8 cellular contexts compared by ENCODE assay signal in genomic region chr11:2526808-2527381, GRCh38.
A peak's percentile ranks its signal among the peaks of the same experiment; 100 is the strongest.
DNase-seq lines count a peak whose midpoint lies in the region; ATAC-seq and TF ChIP-seq lines count a peak whose summit lies in the region.

No MANE protein-coding gene starts in this region.

- POLR2A ChIA-PET in activated CD4-positive, alpha-beta T cell treated with anti-CD3 and anti-CD28 coated beads for 36 hours (lab: Charles Lee) = no interaction called here
- POLR2A ChIA-PET in activated CD8-positive, alpha-beta T cell treated with anti-CD3 and anti-CD28 coated beads, Interleukin-2, amount 10 ng/mL, durations not matched to agents 7 days and 5 days (lab: Charles Lee) = no interaction called here
- POLR2A ChIA-PET in SK-N-SH (lab: Yijun Ruan, JAX) = interaction anchor here (0.6 kb wide), 1 partner anchor 98 kb away, joined by 3 read pairs; no protein-coding TSS in a partner anchor

- H3K4me1 ChIP-seq in left lung = peaks cover 0 to 14% of the 10 kb centered on the region in 2 donors
- H3K4me1 ChIP-seq in SK-N-SH (ENCODE audit: control insufficient read depth in 1 of 2, insufficient read depth in 2 of 2, low read depth in 1 of 2, low read length in 1 of 2) = peaks cover 0 to 5% of the 10 kb centered on the region in 2 experiments; a peak in 1 of 4 replicates

- no peaks in the 10 kb centered on the region for H3K36me3 Mint-ChIP-seq in activated CD4-positive, alpha-beta T cell treated with anti-CD3 and anti-CD28 coated beads for 36 hours (ENCODE audit: low read depth)
- no peaks in the 10 kb centered on the region for H3K36me3 Mint-ChIP-seq in activated CD8-positive, alpha-beta T cell treated with anti-CD3 and anti-CD28 coated beads, Interleukin-2, amount 10 ng/mL, durations not matched to agents 7 days and 5 days (ENCODE audit: low read depth)

- intact Hi-C loops in activated CD4-positive, alpha-beta T cell treated with anti-CD3 and anti-CD28 coated beads for 36 hours (cut with DNase I, micrococcal nuclease) = loop anchor here in 1 of 2 experiments (10.0 kb wide), 1 partner anchor 332 kb away; no protein-coding TSS in a partner anchor
- intact Hi-C loops in left lung (cut with DNase I) = loop anchor here (5.0 to 10.0 kb wide), 2 partner anchors 100 to 222 kb away; partner anchors contain the start of genes C11orf21 (in 1 of the 2) and TSPAN32 (in 1 of the 2)

- TF ChIP-seq EP300 in SK-N-SH (IDR thresholded peaks at IDR 0.05; ENCODE audit: borderline replicate concordance in 1 of 2, low read depth in 1 of 2, low read length in 1 of 2) = no peak

- H3K27me3 Mint-ChIP-seq in activated CD4-positive, alpha-beta T cell treated with anti-CD3 and anti-CD28 coated beads for 36 hours = no peaks in the 10 kb centered on the region
- H3K27me3 Mint-ChIP-seq in activated CD8-positive, alpha-beta T cell treated with anti-CD3 and anti-CD28 coated beads, Interleukin-2, amount 10 ng/mL, durations not matched to agents 7 days and 5 days (ENCODE audit: low read depth) = no peaks in the 10 kb centered on the region

- H3K4me3 ChIP-seq in left lung = no peak overlapping the region
- no peak overlapping the region for H3K4me3 ChIP-seq in SK-N-SH (ENCODE audit: low read depth in 2 of 2, low read length in 1 of 2)

- peak overlapping the region; percentile 67 for H3K27ac Mint-ChIP-seq in activated CD4-positive, alpha-beta T cell treated with anti-CD3 and anti-CD28 coated beads for 36 hours
- no peak overlapping the region for H3K27ac Mint-ChIP-seq in activated CD8-positive, alpha-beta T cell treated with anti-CD3 and anti-CD28 coated beads, Interleukin-2, amount 10 ng/mL, durations not matched to agents 7 days and 5 days

- no peak for ATAC-seq in activated CD4-positive, alpha-beta T cell treated with anti-CD3 and anti-CD28 coated beads for 36 hours
- peak; percentile 94 for ATAC-seq in HG03103 (IDR thresholded peaks at IDR 0.05; ENCODE audit: low read depth, unreplicated experiment)
- no peak for ATAC-seq in activated CD8-positive, alpha-beta T cell treated with anti-CD3 and anti-CD28 coated beads, Interleukin-2, amount 10 ng/mL, durations not matched to agents 7 days and 5 days
- ATAC-seq in left lung = peak; percentile 47

- no peak overlapping the region for H2AFZ ChIP-seq in SK-N-SH (ENCODE audit: low read depth)

- 67% methylated on average over 12 of the region's 25 CpGs for WGBS in SK-N-SH (ENCODE audit: low lambda C conversion rate)

- H3K4me3 Mint-ChIP-seq in activated CD4-positive, alpha-beta T cell treated with anti-CD3 and anti-CD28 coated beads for 36 hours = no peak overlapping the region
- H3K4me3 Mint-ChIP-seq in activated CD8-positive, alpha-beta T cell treated with anti-CD3 and anti-CD28 coated beads, Interleukin-2, amount 10 ng/mL, durations not matched to agents 7 days and 5 days = peak overlapping the region; percentile 3

- H4K20me1 ChIP-seq in SK-N-SH (ENCODE audit: insufficient read depth) = no peaks in the 10 kb centered on the region

- H3K9me3 ChIP-seq in left lung (no peaks in the 10 kb centered on the region), SK-N-SH (no peaks in the 10 kb centered on the region)

- H3K27me3 ChIP-seq in left lung (no peaks in the 10 kb centered on the region), SK-N-SH (ENCODE audit: insufficient read depth) (no peaks in the 10 kb centered on the region)

- no peak overlapping the region for H3K9ac ChIP-seq in SK-N-SH

- H3K9me2 ChIP-seq in SK-N-SH = no peaks in the 10 kb centered on the region

- peaks cover 20% of the 10 kb centered on the region for H3K4me1 Mint-ChIP-seq in activated CD4-positive, alpha-beta T cell treated with anti-CD3 and anti-CD28 coated beads for 36 hours
- H3K4me1 Mint-ChIP-seq in activated CD8-positive, alpha-beta T cell treated with anti-CD3 and anti-CD28 coated beads, Interleukin-2, amount 10 ng/mL, durations not matched to agents 7 days and 5 days (ENCODE audit: low read depth) = peaks cover 28% of the 10 kb centered on the region

- no peaks in the 10 kb centered on the region for H3F3A ChIP-seq in SK-N-SH (replicated peaks; ENCODE audit: insufficient read depth)

- H3K27ac ChIP-seq in left lung = peak overlapping the region in 1 of 2 donors; percentile 55
- no peak overlapping the region for H3K27ac ChIP-seq in SK-N-SH (ENCODE audit: low read depth in 2 of 2, low read length in 1 of 2)

- TF ChIP-seq RAD21 in SK-N-SH (IDR thresholded peaks at IDR 0.05; ENCODE audit: low read length) = no peak

- TF ChIP-seq CTCF in left lung (IDR thresholded peaks at IDR 0.05) = no peak
- TF ChIP-seq CTCF in SK-N-SH (IDR thresholded peaks at IDR 0.05) = no peak

- DNase-seq in activated CD4-positive, alpha-beta T cell treated with anti-CD3 and anti-CD28 coated beads for 36 hours = peak; percentile 35
- no peak for DNase-seq in activated CD4-positive, alpha-beta T cell treated with anti-CD3 and anti-CD28 coated beads for 1 hour
- DNase-seq in activated CD8-positive, alpha-beta T cell treated with anti-CD3 and anti-CD28 coated beads, Interleukin-2, amount 10 ng/mL, durations not matched to agents 7 days and 5 days = no peak
- DNase-seq in left lung (peak; percentile 80 to 89), D341Med (ENCODE audit: low spot score) (no peak), SK-N-SH (no peak), NCI-H1436 (lab: John Stamatoyannopoulos, UW) (no peak)

- CTCF ChIA-PET in activated CD4-positive, alpha-beta T cell treated with anti-CD3 and anti-CD28 coated beads for 36 hours (lab: Charles Lee) = interaction anchor here (0.9 to 1.8 kb wide), 5 partner anchors 20 to 365 kb away, joined by 3 to 5 read pairs (median 3); no protein-coding TSS in a partner anchor
- CTCF ChIA-PET in activated CD8-positive, alpha-beta T cell treated with anti-CD3 and anti-CD28 coated beads, Interleukin-2, amount 10 ng/mL, durations not matched to agents 7 days and 5 days (lab: Charles Lee) = interaction anchor here (1.0 to 1.6 kb wide), 2 partner anchors 99 to 222 kb away, joined by 3 to 8 read pairs; no protein-coding TSS in a partner anchor
- CTCF ChIA-PET in SK-N-SH (lab: Yijun Ruan, JAX) = interaction anchor here (0.6 to 14.0 kb wide), 9 partner anchors 8 to 366 kb away, joined by 3 to 461 read pairs (median 4); no protein-coding TSS in a partner anchor

- no peaks in the 10 kb centered on the region for H3K9me3 Mint-ChIP-seq in activated CD4-positive, alpha-beta T cell treated with anti-CD3 and anti-CD28 coated beads for 36 hours (ENCODE audit: low read depth)
- no peaks in the 10 kb centered on the region for H3K9me3 Mint-ChIP-seq in activated CD8-positive, alpha-beta T cell treated with anti-CD3 and anti-CD28 coated beads, Interleukin-2, amount 10 ng/mL, durations not matched to agents 7 days and 5 days (ENCODE audit: insufficient read depth)

- H3K79me2 ChIP-seq in SK-N-SH (ENCODE audit: insufficient read depth) = no peaks in the 10 kb centered on the region

- no peak overlapping the region for H3K4me2 ChIP-seq in SK-N-SH

- H3K36me3 ChIP-seq in left lung (no peaks in the 10 kb centered on the region), SK-N-SH (replicated peaks in 1 of 2; ENCODE audit: control insufficient read depth in 1 of 2, insufficient read depth in 2 of 2, low read length in 1 of 2) (no peaks in the 10 kb centered on the region)

TF ChIP-seq in SK-N-SH, 30 proteins besides CTCF, POLR2A, EP300 and RAD21:
- no peak for TF ChIP-seq MAX (IDR thresholded peaks at IDR 0.05; ENCODE audit: low read depth)
- no peak for TF ChIP-seq IRF3 (IDR thresholded peaks at IDR 0.05; ENCODE audit: low read depth, low read length)
- TF ChIP-seq GABPA (IDR thresholded peaks at IDR 0.05; ENCODE audit: low read depth) = no peak
- TF ChIP-seq FOXJ3 (CRISPR knock-in tag; IDR thresholded peaks at IDR 0.05) = no peak
- TF ChIP-seq RCOR1 (IDR thresholded peaks at IDR 0.05; ENCODE audit: low read length) = no peak
- no peak for TF ChIP-seq ELF1 (IDR thresholded peaks at IDR 0.05)
- TF ChIP-seq NFIC (IDR thresholded peaks at IDR 0.05; ENCODE audit: borderline replicate concordance) = no peak
- no peak for TF ChIP-seq SMC3 (IDR thresholded peaks at IDR 0.05; ENCODE audit: low read depth, low read length)
- TF ChIP-seq, protein P1, sequence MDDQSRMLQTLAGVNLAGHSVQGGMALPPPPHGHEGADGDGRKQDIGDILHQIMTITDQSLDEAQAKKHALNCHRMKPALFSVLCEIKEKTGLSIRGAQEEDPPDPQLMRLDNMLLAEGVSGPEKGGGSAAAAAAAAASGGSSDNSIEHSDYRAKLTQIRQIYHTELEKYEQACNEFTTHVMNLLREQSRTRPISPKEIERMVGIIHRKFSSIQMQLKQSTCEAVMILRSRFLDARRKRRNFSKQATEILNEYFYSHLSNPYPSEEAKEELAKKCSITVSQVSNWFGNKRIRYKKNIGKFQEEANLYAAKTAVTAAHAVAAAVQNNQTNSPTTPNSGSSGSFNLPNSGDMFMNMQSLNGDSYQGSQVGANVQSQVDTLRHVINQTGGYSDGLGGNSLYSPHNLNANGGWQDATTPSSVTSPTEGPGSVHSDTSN (IDR thresholded peaks at IDR 0.05) = no peak
- no peak for TF ChIP-seq TCF12 (IDR thresholded peaks at IDR 0.05)
- no peak for TF ChIP-seq MXI1 (IDR thresholded peaks at IDR 0.05; ENCODE audit: low read depth, low read length)
- TF ChIP-seq TAF1 (IDR thresholded peaks at IDR 0.05; ENCODE audit: borderline replicate concordance, low read depth, low read length) = no peak

Comparison
In these comparisons a context has a peak if more than half of its experiments do, and no peak if none do; other contexts are left out.
1. DNase-seq: peak in activated CD4-positive, alpha-beta T cell treated with anti-CD3 and anti-CD28 coated beads for 36 hours (single experiment) and left lung (2 of 2); none in activated CD4-positive, alpha-beta T cell treated with anti-CD3 and anti-CD28 coated beads for 1 hour (single experiment), activated CD8-positive, alpha-beta T cell treated with anti-CD3 and anti-CD28 coated beads, Interleukin-2, amount 10 ng/mL, durations not matched to agents 7 days and 5 days (single experiment), D341Med (single experiment), SK-N-SH (single experiment) and NCI-H1436 (single experiment).
2. ATAC-seq: peak in HG03103 (single experiment) and left lung (single experiment); none in activated CD4-positive, alpha-beta T cell treated with anti-CD3 and anti-CD28 coated beads for 36 hours (single experiment) and activated CD8-positive, alpha-beta T cell treated with anti-CD3 and anti-CD28 coated beads, Interleukin-2, amount 10 ng/mL, durations not matched to agents 7 days and 5 days (single experiment).